8 cellular contexts compared by ENCODE assay signal in the genomic region with DNA sequence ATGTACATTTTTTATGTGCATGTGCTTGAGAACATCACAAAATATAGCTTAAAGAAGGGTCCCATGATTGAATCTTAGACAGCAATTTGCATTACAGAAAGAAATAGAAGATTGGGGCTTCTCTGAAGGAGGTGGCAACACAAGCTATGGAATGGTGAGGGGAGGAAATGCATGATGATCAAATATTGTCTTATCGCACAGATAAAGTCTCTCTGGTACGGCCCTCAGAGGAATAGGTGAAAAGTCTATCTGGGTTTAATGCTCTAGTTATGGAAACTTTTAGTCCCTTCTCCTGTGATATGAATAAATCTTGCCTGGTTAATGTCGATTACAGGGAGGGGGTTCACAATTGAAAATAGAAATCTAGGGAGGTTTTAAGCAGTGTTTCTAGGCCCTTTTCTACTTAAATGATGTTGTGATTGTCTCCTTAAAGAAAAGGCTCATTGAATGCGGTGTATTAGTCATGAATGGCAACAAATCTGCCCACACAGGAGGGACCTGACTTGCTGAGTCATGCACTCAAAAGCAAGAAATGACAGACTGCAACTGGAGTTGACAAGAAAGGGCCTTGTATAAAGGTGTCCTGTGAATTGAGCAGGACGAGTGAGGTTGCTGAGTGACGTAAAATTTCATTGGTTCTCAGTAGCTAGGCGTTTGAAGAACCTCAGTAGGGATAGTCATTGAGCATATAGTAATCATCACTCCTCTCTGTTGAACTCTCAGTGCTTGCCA.
DNase-seq lines count a peak whose midpoint lies in the region; ATAC-seq and TF ChIP-seq lines count a peak whose summit lies in the region.

No MANE protein-coding gene starts in this region.

- H3K9me3 Mint-ChIP-seq in activated CD8-positive, alpha-beta memory T cell treated with anti-CD3 and anti-CD28 coated beads, Interleukin-2, amount 10 ng/mL, durations not matched to agents 7 days and 5 days (ENCODE audit: low read depth): no peaks in the 10 kb centered on the region

- DNase-seq in activated CD8-positive, alpha-beta memory T cell treated with anti-CD3 and anti-CD28 coated beads, Interleukin-2, amount 10 ng/mL, durations not matched to agents 7 days and 5 days: peak; percentile 47
- no peak for DNase-seq in activated CD8-positive, alpha-beta memory T cell treated with anti-CD3 and anti-CD28 coated beads, Interleukin-2, amount 50 U/mL, for 4 hours
- DNase-seq in brain pericyte (ENCODE audit: low read depth, low spot score): peak; percentile 8
- DNase-seq in skeletal muscle cell (ENCODE audit: low read depth): peak; percentile 63
- no peak for DNase-seq in HEK293T (ENCODE audit: extremely low spot score)
- DNase-seq in NCI-H2196 (lab: John Stamatoyannopoulos, UW; ENCODE audit: unreplicated experiment): no peak

- H3K27ac Mint-ChIP-seq in activated CD8-positive, alpha-beta memory T cell treated with anti-CD3 and anti-CD28 coated beads, Interleukin-2, amount 10 ng/mL, durations not matched to agents 7 days and 5 days: no peak overlapping the region

- peak; percentile 70 for ATAC-seq in activated CD8-positive, alpha-beta memory T cell treated with anti-CD3 and anti-CD28 coated beads, Interleukin-2, amount 10 ng/mL, durations not matched to agents 7 days and 5 days
- ATAC-seq in HG03469 (IDR thresholded peaks at IDR 0.05; ENCODE audit: unreplicated experiment) (peak; percentile 91), HG03139 (IDR thresholded peaks at IDR 0.05; ENCODE audit: unreplicated experiment) (no peak)

- H3K36me3 Mint-ChIP-seq in activated CD8-positive, alpha-beta memory T cell treated with anti-CD3 and anti-CD28 coated beads, Interleukin-2, amount 10 ng/mL, durations not matched to agents 7 days and 5 days: peaks cover 2% of the 10 kb centered on the region

- CTCF ChIA-PET in activated CD8-positive, alpha-beta memory T cell treated with anti-CD3 and anti-CD28 coated beads, Interleukin-2, amount 10 ng/mL, durations not matched to agents 7 days and 5 days (lab: Charles Lee): no interaction called here
- CTCF ChIA-PET in HEK293T (lab: Yijun Ruan, JAX): no interaction called here

- H3K4me3 ChIP-seq in skeletal muscle cell (ENCODE audit: low read depth, low read length): no peak overlapping the region

- H3K4me3 Mint-ChIP-seq in activated CD8-positive, alpha-beta memory T cell treated with anti-CD3 and anti-CD28 coated beads, Interleukin-2, amount 10 ng/mL, durations not matched to agents 7 days and 5 days: no peak overlapping the region

- H3K4me1 Mint-ChIP-seq in activated CD8-positive, alpha-beta memory T cell treated with anti-CD3 and anti-CD28 coated beads, Interleukin-2, amount 10 ng/mL, durations not matched to agents 7 days and 5 days: peaks cover 8% of the 10 kb centered on the region

- POLR2A ChIA-PET in HEK293T (lab: Yijun Ruan, JAX): no interaction called here

- H3K27me3 Mint-ChIP-seq in activated CD8-positive, alpha-beta memory T cell treated with anti-CD3 and anti-CD28 coated beads, Interleukin-2, amount 10 ng/mL, durations not matched to agents 7 days and 5 days: peaks cover 2% of the 10 kb centered on the region

TF ChIP-seq in HEK293T, 16 proteins besides CTCF, POLR2A, EP300 and RAD21:
- TF ChIP-seq FOXK2 (IDR thresholded peaks at IDR 0.05) (no peak), L3MBTL2 (conservative IDR thresholded peaks at IDR 0.05) (no peak), BHLHE40 (IDR thresholded peaks at IDR 0.05; ENCODE audit: borderline replicate concordance) (no peak), SP1 (IDR thresholded peaks at IDR 0.05) (no peak), CTBP1 (IDR thresholded peaks at IDR 0.05; ENCODE audit: borderline replicate concordance) (no peak), ZNF384 (IDR thresholded peaks at IDR 0.05) (no peak), ARNT (IDR thresholded peaks at IDR 0.05) (no peak), FOXM1 (IDR thresholded peaks at IDR 0.05; ENCODE audit: borderline replicate concordance) (no peak), HDGF (IDR thresholded peaks at IDR 0.05; ENCODE audit: borderline replicate concordance) (no peak), FOXA1 (IDR thresholded peaks at IDR 0.05) (no peak), LEF1 (IDR thresholded peaks at IDR 0.05; ENCODE audit: borderline replicate concordance) (no peak), TARDBP (IDR thresholded peaks at IDR 0.05) (no peak)

Comparison
In these comparisons a context has a peak if more than half of its experiments do, and no peak if none do; other contexts are left out.
1. DNase-seq: peak in activated CD8-positive, alpha-beta memory T cell treated with anti-CD3 and anti-CD28 coated beads, Interleukin-2, amount 10 ng/mL, durations not matched to agents 7 days and 5 days (single experiment), brain pericyte (single experiment) and skeletal muscle cell (single experiment); none in activated CD8-positive, alpha-beta memory T cell treated with anti-CD3 and anti-CD28 coated beads, Interleukin-2, amount 50 U/mL, for 4 hours (single experiment), HEK293T (single experiment) and NCI-H2196 (single experiment).